In genomic region chr5:3258050-3258449, GRCh38 we compare ENCODE assay signal across 16 cellular contexts.
"Had no signal": no experiment of that assay in that cellular context is flagged by ENCODE, and none has a peak within 500 bp of the region (broad histone marks: within the 10 kb centered on the region; RNA-seq: fewer than 3 reads in every experiment).

No MANE protein-coding gene starts in this region.

- H3K4me3 Mint-ChIP-seq: natural killer cell treated with Interleukin-12 subunit alpha and Interleukin-12 subunit beta and Interleukin-15 and Interleukin-18, amount 100 ng/mL, for 72 hours; stimulated activated effector memory CD8-positive, alpha-beta T cell treated with anti-CD3 and anti-CD28 coated beads, Interleukin-12 subunit alpha, Interleukin-12 subunit beta, amount 100 ng/mL, for 72 hours had no signal

- H3K27me3 Mint-ChIP-seq: natural killer cell treated with Interleukin-12 subunit alpha and Interleukin-12 subunit beta and Interleukin-15 and Interleukin-18, amount 100 ng/mL, for 72 hours had no signal

- H3K4me1 Mint-ChIP-seq: stimulated activated effector memory CD8-positive, alpha-beta T cell treated with anti-CD3 and anti-CD28 coated beads, Interleukin-12 subunit alpha, Interleukin-12 subunit beta, amount 100 ng/mL, for 72 hours had no signal

- ATAC-seq: heart right ventricle; left lobe of liver; natural killer cell treated with Interleukin-12 subunit alpha and Interleukin-12 subunit beta and Interleukin-15 and Interleukin-18, amount 100 ng/mL, for 72 hours; right cardiac atrium; stimulated activated effector memory CD8-positive, alpha-beta T cell treated with anti-CD3 and anti-CD28 coated beads, Interleukin-12 subunit alpha, Interleukin-12 subunit beta, amount 100 ng/mL, for 72 hours; stimulated activated naive CD8-positive, alpha-beta T cell treated with anti-CD3 and anti-CD28 coated beads, Interleukin-15, Interleukin-2, amounts not matched to agents 100 U/mL and 50 U/mL, for 24 hours had no signal

- H3K9me3 ChIP-seq: tibial artery, upper lobe of left lung, vagina had no signal

- H3K27ac Mint-ChIP-seq: natural killer cell treated with Interleukin-12 subunit alpha and Interleukin-12 subunit beta and Interleukin-15 and Interleukin-18, amount 100 ng/mL, for 72 hours; stimulated activated effector memory CD8-positive, alpha-beta T cell treated with anti-CD3 and anti-CD28 coated beads, Interleukin-12 subunit alpha, Interleukin-12 subunit beta, amount 100 ng/mL, for 72 hours had no signal

- H3K36me3 Mint-ChIP-seq: natural killer cell treated with Interleukin-12 subunit alpha and Interleukin-12 subunit beta and Interleukin-15 and Interleukin-18, amount 100 ng/mL, for 72 hours; stimulated activated effector memory CD8-positive, alpha-beta T cell treated with anti-CD3 and anti-CD28 coated beads, Interleukin-12 subunit alpha, Interleukin-12 subunit beta, amount 100 ng/mL, for 72 hours had no signal

- DNase-seq: effector CD4-positive, alpha-beta T cell; heart right ventricle; kidney glomerular epithelial cell; mesenchymal stem cell; midbrain; occipital lobe; right cardiac atrium; stimulated activated CD4-positive, alpha-beta T cell treated with anti-CD3 and anti-CD28 coated beads, Interleukin-4, amount 100 ng/mL, for 1 hour; stimulated activated CD8-positive, alpha-beta memory T cell treated with anti-CD3 and anti-CD28 coated beads, Interleukin-4, amount 100 ng/mL, for 48 hours; stimulated activated naive CD8-positive, alpha-beta T cell treated with anti-CD3 and anti-CD28 coated beads, Interleukin-15, Interleukin-2, amounts not matched to agents 100 U/mL and 50 U/mL, for 24 hours; tibial artery; upper lobe of left lung had no signal
